8 cellular contexts compared by ENCODE assay signal in the genomic region with DNA sequence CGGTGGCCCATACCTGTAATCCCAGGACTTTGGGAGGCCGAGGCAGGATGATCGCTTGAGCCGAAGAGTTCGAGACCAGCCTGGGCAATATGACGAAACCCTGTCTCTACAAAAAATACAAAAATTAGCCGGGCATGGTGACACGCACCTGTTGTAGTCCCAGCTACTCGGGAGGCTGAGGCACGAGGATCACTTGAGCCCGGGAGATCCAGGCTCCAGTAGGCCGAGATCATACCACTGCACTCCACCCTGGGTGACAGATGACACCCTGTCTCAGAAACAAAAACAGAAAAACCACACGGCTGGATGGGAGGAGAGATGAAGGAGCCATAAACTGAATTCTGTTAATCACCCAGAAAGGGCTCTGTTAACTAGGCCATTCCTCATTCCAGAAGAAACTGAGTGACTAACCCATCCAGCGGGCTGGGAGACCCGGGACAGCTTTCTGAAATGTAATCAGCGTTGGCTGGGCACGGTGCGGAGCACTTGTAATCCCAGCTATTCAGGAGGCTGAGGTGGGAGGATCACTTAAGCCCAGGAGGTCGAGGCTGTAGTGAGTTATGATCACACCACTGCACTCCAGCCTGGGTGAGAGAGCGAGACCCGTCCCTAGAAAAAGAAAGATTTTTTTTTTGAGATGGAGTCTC. TPM values are rescaled to one million over a fixed set of nuclear protein-coding genes. Genes with fewer than 3 reads are reported as not detected.
DNase-seq lines count a peak whose midpoint lies in the region; ATAC-seq and TF ChIP-seq lines count a peak whose summit lies in the region.

No MANE protein-coding gene starts in this region.

- in situ Hi-C loops in gastrocnemius medialis (cut with MboI; ENCODE audit: low sequenced_read_pairs in 4 of 4) = no loop called here
- in situ Hi-C loops in G401 (cut with HindIII; ENCODE audit: low sequenced_read_pairs) = no loop called here

- H3K27ac Mint-ChIP-seq in T-cell = peak overlapping the region in 1 of 2 donors; percentile 82

- H3K27me3 ChIP-seq in gastrocnemius medialis = no peaks in the 10 kb centered on the region

- H3K9me3 ChIP-seq in gastrocnemius medialis = no peaks in the 10 kb centered on the region

- peaks cover 0 to 10% of the 10 kb centered on the region in 2 donors for H3K4me1 ChIP-seq in gastrocnemius medialis

- no peak for TF ChIP-seq POLR2A in gastrocnemius medialis (IDR thresholded peaks at IDR 0.05)

- no peaks in the 10 kb centered on the region for H3K9me3 Mint-ChIP-seq in T-cell

- peaks cover 11 to 21% (median 21%) of the 10 kb centered on the region in 3 donors for H3K4me1 Mint-ChIP-seq in T-cell

- DNase-seq in GM12865 (ENCODE audit: low read depth) = no peak
- DNase-seq in T-cell = no peak
- DNase-seq in fibroblast of the aortic adventitia (ENCODE audit: low read depth) = no peak
- no peak for DNase-seq in gastrocnemius medialis
- DNase-seq in G401 (ENCODE audit: low spot score) = no peak
- DNase-seq in middle frontal gyrus (ENCODE audit: extremely low spot score, low spot score) = no peak
- no peak for DNase-seq in stimulated activated CD4-positive, alpha-beta T cell treated with anti-CD3 and anti-CD28 coated beads, Interleukin-15, amount 100 ng/mL, for 24 hours
- no peak for DNase-seq in GF-D8 (lab: John Stamatoyannopoulos, UW)

- TF ChIP-seq CTCF in GM12865 (IDR thresholded peaks at IDR 0.05; ENCODE audit: insufficient read depth, low read depth, low read length, missing control alignments) (no peak), fibroblast of the aortic adventitia (IDR thresholded peaks at IDR 0.05; ENCODE audit: insufficient read depth, low read length) (no peak), gastrocnemius medialis (IDR thresholded peaks at IDR 0.05 in 4 of 5, conservative IDR thresholded peaks at IDR 0.05 in 1 of 5) (no peak)

- POLR2A ChIA-PET in T-cell (lab: Charles Lee) = no interaction called here

- H3K36me3 ChIP-seq in gastrocnemius medialis = peaks cover 0 to 7% of the 10 kb centered on the region in 2 donors

- peaks cover 5% of the 10 kb centered on the region for H3K36me3 Mint-ChIP-seq in T-cell

- intact Hi-C loops in gastrocnemius medialis (cut with DNase I; ENCODE audit: low total_unique reads) = loop anchor here (2.0 kb wide), 1 partner anchor 28 kb away; a partner anchor contains a TSS

- CTCF ChIA-PET in T-cell (lab: Charles Lee) = no interaction called here

- peak overlapping the region; percentile 75 to 83 (median 81) for H3K4me3 Mint-ChIP-seq in T-cell

- ATAC-seq in T-cell (replicated peaks in 1 of 4) (no peak), gastrocnemius medialis (no peak)

- H3K27ac ChIP-seq in gastrocnemius medialis = peak overlapping the region; percentile 68 to 81 (median 70)

- peaks cover 0 to 3% of the 10 kb centered on the region in 2 donors for H3K27me3 Mint-ChIP-seq in T-cell

- H3K4me3 ChIP-seq in GM12865 (ENCODE audit: low read depth, low read length) = peak overlapping the region; percentile 84
- peak overlapping the region; percentile 81 for H3K4me3 ChIP-seq in fibroblast of the aortic adventitia (ENCODE audit: low read depth, low read length)
- H3K4me3 ChIP-seq in gastrocnemius medialis = peak overlapping the region; percentile 81 to 94 (median 90)

RNA-seq across cellular contexts. Expression of a gene that starts 0.6 kb away (rescaled TPM):
- 10 to 100 TPM; 25.4 to 43.0 (median 33.4) TPM for total RNA-seq in T-cell
- 38.5 and 93.2 TPM in 2 replicates for total RNA-seq in fibroblast of the aortic adventitia (ENCODE audit: low replicate concordance)
- total RNA-seq in gastrocnemius medialis = 10 to 100 TPM; 13.8 to 27.6 (median 23.1) TPM
- total RNA-seq in G401 (2014; rRNA removed; shearing (Covaris generic)) = 75.8 and 77.8 TPM in 2 replicates

RNA-seq across cellular contexts. Expression of a gene that starts 1.0 kb away (rescaled TPM):
- total RNA-seq in T-cell (not detected), fibroblast of the aortic adventitia (ENCODE audit: low replicate concordance) (0.09 and 0.90 TPM in 2 replicates), gastrocnemius medialis (under 1 TPM in 1 of 4 donors, not detected in 3; 0.31 TPM)
- total RNA-seq in G401 (2014; rRNA removed; shearing (Covaris generic)) = not detected in 2 replicates

RNA-seq across cellular contexts. Expression of a gene that starts 23.9 kb away (rescaled TPM):
- total RNA-seq in T-cell (1 to 10 TPM in 2 of 5 donors, under 1 TPM in 2, not detected in 1; 0.49 to 1.3 (median 1.1) TPM), fibroblast of the aortic adventitia (ENCODE audit: low replicate concordance) (187 and 270 TPM in 2 replicates), gastrocnemius medialis (10 to 100 TPM in 2 of 4 donors, 1 to 10 TPM in 2; 7.0 to 12.9 (median 9.7) TPM)
- total RNA-seq in G401 (2014; rRNA removed; shearing (Covaris generic)) = 207 and 220 TPM in 2 replicates

RNA-seq across cellular contexts. Expression of a gene that starts 24.9 kb away (rescaled TPM):
- total RNA-seq in T-cell (10 to 100 TPM in 1 of 5 donors, 1 to 10 TPM in 4; 2.9 to 11.0 (median 7.7) TPM), fibroblast of the aortic adventitia (ENCODE audit: low replicate concordance) (30.2 and 35.5 TPM in 2 replicates), gastrocnemius medialis (1 to 10 TPM; 1.8 to 4.0 (median 2.9) TPM)
- 30.5 and 40.4 TPM in 2 replicates for total RNA-seq in G401 (2014; rRNA removed; shearing (Covaris generic))

RNA-seq across cellular contexts. Expression of a gene that starts 28.6 kb away (rescaled TPM):
- total RNA-seq in T-cell (10 to 100 TPM; 17.1 to 28.2 (median 18.6) TPM), fibroblast of the aortic adventitia (ENCODE audit: low replicate concordance) (29.0 and 30.4 TPM in 2 replicates), gastrocnemius medialis (1 to 10 TPM; 2.2 to 4.7 (median 3.8) TPM)
- total RNA-seq in G401 (2014; rRNA removed; shearing (Covaris generic)) = 13.4 and 16.2 TPM in 2 replicates

Comparison
In these comparisons a context has a peak if more than half of its experiments do, and no peak if none do; other contexts are left out.
1. RNA of a gene that starts 23.9 kb away (total RNA-seq): 187 to 270 TPM in fibroblast of the aortic adventitia and 207 to 220 TPM in G401; 7.0 to 12.9 TPM in gastrocnemius medialis and 0.49 to 1.3 TPM in T-cell; every median in the first group is over 10 times any median in the second.
2. Peak in every context shown above with its lines, with median percentiles within 50 percentile points of each other: H3K4me3 ChIP-seq.